16 cellular contexts compared by ENCODE assay signal in genomic region chr10:71957546-71958275, GRCh38. TPM values are rescaled to one million over a fixed set of nuclear protein-coding genes. Genes with fewer than 3 reads are reported as not detected.
DNase-seq lines count a peak whose midpoint lies in the region; ATAC-seq, FAIRE-seq and TF ChIP-seq lines count a peak whose summit lies in the region.
"Had no signal": no experiment of that assay in that cellular context is flagged by ENCODE, and none has a peak within 500 bp of the region (broad histone marks: within the 10 kb centered on the region; RNA-seq: fewer than 3 reads in every experiment).

No MANE protein-coding gene starts in this region.

- FAIRE-seq in astrocyte (lab: Jason Lieb, UNC): no peak

- intact Hi-C loops in Right ventricle myocardium superior (cut with DNase I): loop anchor here (1.0 kb wide), 1 partner anchor 91 kb away; no protein-coding TSS in a partner anchor

- POLR2A ChIA-PET in CD8-positive, alpha-beta memory T cell (lab: Charles Lee): interaction anchor here (0.6 kb wide), 1 partner anchor 11 kb away, joined by 4 read pairs; no protein-coding TSS in a partner anchor

- no peak overlapping the region for H2AFZ ChIP-seq in astrocyte (ENCODE audit: low read depth, low read length)

- no peak overlapping the region for H3K9ac ChIP-seq in astrocyte (ENCODE audit: low read length)

- H3K36me3 Mint-ChIP-seq in astrocyte (ENCODE audit: low read depth, unreplicated experiment): peaks cover 2% of the 10 kb centered on the region
- peaks cover 0 to 17% (median 0%) of the 10 kb centered on the region in 3 donors for H3K36me3 Mint-ChIP-seq in CD8-positive, alpha-beta memory T cell

- H3K4me3 ChIP-seq in cardiac muscle cell (no peak overlapping the region), astrocyte (ENCODE audit: insufficient read depth, low read depth, low read length) (no peak overlapping the region), foreskin fibroblast (ENCODE audit: low read depth in 1 of 2, low read length in 2 of 2) (no peak overlapping the region)
- H3K4me3 ChIP-seq in CD8-positive, alpha-beta memory T cell (ENCODE audit: low read length): no peak overlapping the region

- no peaks in the 10 kb centered on the region for H3K79me2 ChIP-seq in astrocyte (ENCODE audit: insufficient read depth, low read length)

- ATAC-seq in Right ventricle myocardium superior (ENCODE audit: poor library complexity): no peak
- ATAC-seq in stimulated activated naive CD8-positive, alpha-beta T cell treated with anti-CD3 and anti-CD28 coated beads, Interleukin-15, amount 100 ng/mL, for 72 hours: no peak
- ATAC-seq in GM19324 (IDR thresholded peaks at IDR 0.05; ENCODE audit: low FRiP score, unreplicated experiment): no peak
- ATAC-seq: left cardiac atrium had no signal

- TF ChIP-seq CTCF in cardiac muscle cell (IDR thresholded peaks at IDR 0.05; ENCODE audit: low read depth, low read length): peak; percentile 18
- TF ChIP-seq CTCF in astrocyte (IDR thresholded peaks at IDR 0.05; ENCODE audit: insufficient read depth, low read depth, low read length): peak; percentile 22
- TF ChIP-seq CTCF in foreskin fibroblast (IDR thresholded peaks at IDR 0.05; ENCODE audit: low read depth, low read length): peak; percentile 8

- H3K9me3 ChIP-seq in cardiac muscle cell (ENCODE audit: low read depth) (no peaks in the 10 kb centered on the region), astrocyte (ENCODE audit: insufficient read depth, low read depth, low read length) (peaks cover 7% of the 10 kb centered on the region)
- no peaks in the 10 kb centered on the region for H3K9me3 ChIP-seq in CD8-positive, alpha-beta memory T cell (ENCODE audit: low read length)

- no peaks in the 10 kb centered on the region for H3K27me3 Mint-ChIP-seq in astrocyte (ENCODE audit: low read depth, unreplicated experiment)
- peaks cover 14 to 29% of the 10 kb centered on the region in 2 donors for H3K27me3 Mint-ChIP-seq in CD8-positive, alpha-beta memory T cell
- peaks cover 22% of the 10 kb centered on the region for H3K27me3 Mint-ChIP-seq in stimulated activated naive CD8-positive, alpha-beta T cell treated with anti-CD3 and anti-CD28 coated beads, Interleukin-15, amount 100 ng/mL, for 72 hours

- H3K4me1 ChIP-seq in cardiac muscle cell (ENCODE audit: low read depth): peaks cover 1% of the 10 kb centered on the region
- H3K4me1 ChIP-seq in astrocyte (ENCODE audit: insufficient read depth, low read length): no peaks in the 10 kb centered on the region
- no peaks in the 10 kb centered on the region for H3K4me1 ChIP-seq in CD8-positive, alpha-beta memory T cell (ENCODE audit: insufficient read depth, low read length)

- H3K27ac Mint-ChIP-seq in astrocyte (ENCODE audit: unreplicated experiment): no peak overlapping the region
- no peak overlapping the region for H3K27ac Mint-ChIP-seq in CD8-positive, alpha-beta memory T cell
- H3K27ac Mint-ChIP-seq in stimulated activated naive CD8-positive, alpha-beta T cell treated with anti-CD3 and anti-CD28 coated beads, Interleukin-15, amount 100 ng/mL, for 72 hours: no peak overlapping the region
- H3K27ac Mint-ChIP-seq: T-helper 2 cell treated with Interferon-gamma antibody and Interleukin-4, amounts not matched to agents 5 μg/mL and 100 μg/mL, for 36 hours had no signal

- H3K4me3 Mint-ChIP-seq in astrocyte (ENCODE audit: unreplicated experiment): no peak overlapping the region
- H3K4me3 Mint-ChIP-seq in CD8-positive, alpha-beta memory T cell: no peak overlapping the region
- no peak overlapping the region for H3K4me3 Mint-ChIP-seq in stimulated activated naive CD8-positive, alpha-beta T cell treated with anti-CD3 and anti-CD28 coated beads, Interleukin-15, amount 100 ng/mL, for 72 hours
- H3K4me3 Mint-ChIP-seq: T-helper 2 cell treated with Interferon-gamma antibody and Interleukin-4, amounts not matched to agents 5 μg/mL and 100 μg/mL, for 36 hours had no signal

- no peaks in the 10 kb centered on the region for H4K20me1 ChIP-seq in astrocyte (ENCODE audit: insufficient read depth, low read length)

- peaks cover 3% of the 10 kb centered on the region for H3K4me1 Mint-ChIP-seq in astrocyte (ENCODE audit: low read depth, unreplicated experiment)
- H3K4me1 Mint-ChIP-seq in CD8-positive, alpha-beta memory T cell: no peaks in the 10 kb centered on the region
- H3K4me1 Mint-ChIP-seq in stimulated activated naive CD8-positive, alpha-beta T cell treated with anti-CD3 and anti-CD28 coated beads, Interleukin-15, amount 100 ng/mL, for 72 hours: no peaks in the 10 kb centered on the region

- H3K27ac ChIP-seq in cardiac muscle cell: no peak overlapping the region
- no peak overlapping the region for H3K27ac ChIP-seq in astrocyte (ENCODE audit: low read depth, low read length)
- H3K27ac ChIP-seq in CD8-positive, alpha-beta memory T cell (ENCODE audit: low read depth, low read length): no peak overlapping the region

- peaks cover 11% of the 10 kb centered on the region for H3K9me3 Mint-ChIP-seq in astrocyte (ENCODE audit: unreplicated experiment)
- H3K9me3 Mint-ChIP-seq in CD8-positive, alpha-beta memory T cell: peaks cover 4 to 18% (median 14%) of the 10 kb centered on the region in 5 donors
- peaks cover 5 to 9% of the 10 kb centered on the region in 2 donors for H3K9me3 Mint-ChIP-seq in stimulated activated naive CD8-positive, alpha-beta T cell treated with anti-CD3 and anti-CD28 coated beads, Interleukin-15, amount 100 ng/mL, for 72 hours

- CTCF ChIA-PET in CD8-positive, alpha-beta memory T cell (lab: Charles Lee): no interaction called here

- H3K36me3 ChIP-seq in cardiac muscle cell (no peaks in the 10 kb centered on the region), astrocyte (ENCODE audit: insufficient read depth, low read length) (no peaks in the 10 kb centered on the region)
- no peaks in the 10 kb centered on the region for H3K36me3 ChIP-seq in CD8-positive, alpha-beta memory T cell (ENCODE audit: insufficient read depth, low read length)

- H3K4me2 ChIP-seq in astrocyte (ENCODE audit: low read length): no peak overlapping the region

- DNase-seq in cardiac muscle cell (ENCODE audit: low read depth in 1 of 2, low spot score in 1 of 2): peak in 1 of 2 donors; percentile 26
- no peak for DNase-seq in Right ventricle myocardium superior
- no peak for DNase-seq in astrocyte (ENCODE audit: low read depth)
- DNase-seq in foreskin fibroblast: peak in 1 of 2 donors; percentile 35
- peak; percentile 52 for DNase-seq in superior temporal gyrus (ENCODE audit: extremely low spot score)
- DNase-seq in CD8-positive, alpha-beta memory T cell: no peak
- no peak for DNase-seq in stimulated activated naive CD8-positive, alpha-beta T cell treated with anti-CD3 and anti-CD28 coated beads, Interleukin-15, amount 100 ng/mL, for 72 hours
- DNase-seq: 8988T; activated CD4-positive, alpha-beta T cell treated with anti-CD3 and anti-CD28 coated beads for 4 hours; activated T-cell treated with anti-CD3 and anti-CD28 coated beads for 4 hours; Calu3; cortex of kidney; erythroblast; left cardiac atrium had no signal

- H3K27me3 ChIP-seq in cardiac muscle cell (no peaks in the 10 kb centered on the region), astrocyte (ENCODE audit: insufficient read depth, low read length) (no peaks in the 10 kb centered on the region)
- H3K27me3 ChIP-seq in CD8-positive, alpha-beta memory T cell (ENCODE audit: insufficient read depth, low read length, poor library complexity, severe bottlenecking): no peaks in the 10 kb centered on the region

RNA-seq across cellular contexts. Expression of gene CHST3, which starts 6.5 kb away (rescaled TPM):
- total RNA-seq in cardiac muscle cell: 15.4 and 22.5 TPM in 2 replicates
- 1.9 and 4.8 TPM in 2 replicates for polyA plus RNA-seq in cardiac muscle cell
- 15.4 TPM for total RNA-seq in Right ventricle myocardium superior
- 42.9 and 43.5 TPM in 2 replicates for total RNA-seq in astrocyte
- total RNA-seq in CD8-positive, alpha-beta memory T cell: under 1 TPM; 0.07 TPM
- polyA plus RNA-seq in CD8-positive, alpha-beta memory T cell: not detected

Comparison
In these comparisons a context has a peak if more than half of its experiments do, and no peak if none do; other contexts are left out.
1. RNA of gene CHST3, which starts 6.5 kb away (total RNA-seq): 42.9 to 43.5 TPM in astrocyte, 15.4 to 22.5 TPM in cardiac muscle cell and 15.4 TPM in Right ventricle myocardium superior (single experiment); 0.07 TPM in CD8-positive, alpha-beta memory T cell; every median in the first group is over 10 times any median in the second.
2. Peak in every context shown above with its lines, with median percentiles within 50 percentile points of each other: CTCF ChIP-seq.